In genomic region chr16:28492511-28492910, GRCh38 we compare ENCODE assay signal across 8 cellular contexts. TPM values are rescaled to one million over a fixed set of nuclear protein-coding genes. Genes with fewer than 3 reads are reported as not detected.
DNase-seq lines count a peak whose midpoint lies in the region; TF ChIP-seq lines count a peak whose summit lies in the region.

No MANE protein-coding gene starts in this region.

- no peak overlapping the region for H4K8ac ChIP-seq in trophoblast cell (ENCODE audit: low read depth, low read length)

- H3K79me2 ChIP-seq in DOHH2 (ENCODE audit: control insufficient read depth, low read length), result peaks cover 12% of the 10 kb centered on the region
- H3K79me2 ChIP-seq in trophoblast cell (ENCODE audit: control insufficient read depth, insufficient read depth, low read length, poor library complexity), result peaks cover 2% of the 10 kb centered on the region

- H3K4me3 ChIP-seq in DOHH2 (ENCODE audit: low read length), result peak overlapping the region; percentile 86
- H3K4me3 ChIP-seq in trophoblast cell (ENCODE audit: low read depth, low read length), result no peak overlapping the region

- peaks cover 22% of the 10 kb centered on the region for H3K79me1 ChIP-seq in trophoblast cell (ENCODE audit: low read length)

- no peak overlapping the region for H3K14ac ChIP-seq in trophoblast cell (ENCODE audit: low read length)

- H2BK120ac ChIP-seq in trophoblast cell (ENCODE audit: insufficient read depth, low read length, poor library complexity), result no peak overlapping the region

- no peak overlapping the region for H3K9ac ChIP-seq in trophoblast cell (ENCODE audit: low read length)

- H3K27me3 ChIP-seq in DOHH2 (ENCODE audit: control insufficient read depth, low read length) (no peaks in the 10 kb centered on the region), trophoblast cell (ENCODE audit: insufficient read depth, low read length) (no peaks in the 10 kb centered on the region)

- no CpG with 5 or more reads among the region's 4 CpGs for WGBS in trophoblast cell (ENCODE audit: extremely low coverage, insufficient coverage, insufficient read length)

- H3K36me3 ChIP-seq in DOHH2 (ENCODE audit: control insufficient read depth, low read length), result peaks cover 8% of the 10 kb centered on the region; the same call in 1 of the 2 replicates
- peaks cover 4% of the 10 kb centered on the region in 2 experiments for H3K36me3 ChIP-seq in trophoblast cell (ENCODE audit: control insufficient read depth in 1 of 2, insufficient read depth in 2 of 2, low read length in 2 of 2)

- H3K4ac ChIP-seq in trophoblast cell (ENCODE audit: low read depth, low read length), result no peak overlapping the region

- no peaks in the 10 kb centered on the region for H3F3A ChIP-seq in DOHH2 (ENCODE audit: control insufficient read depth, insufficient read depth)

- no peak overlapping the region for H2AK5ac ChIP-seq in trophoblast cell (ENCODE audit: low read length)

- H3K4me1 ChIP-seq in DOHH2 (ENCODE audit: control insufficient read depth, low read length) (peaks cover 27% of the 10 kb centered on the region), trophoblast cell (ENCODE audit: control insufficient read depth in 1 of 2, insufficient read depth in 2 of 2, low read length in 2 of 2) (peaks cover 2 to 5% of the 10 kb centered on the region in 2 experiments)

- no peaks in the 10 kb centered on the region for H4K20me1 ChIP-seq in DOHH2 (ENCODE audit: control insufficient read depth, insufficient read depth, low read depth, low read length)

- no peak for TF ChIP-seq CTCF in DOHH2 (IDR thresholded peaks at IDR 0.05; ENCODE audit: low read depth, low read length, poor library complexity, severe bottlenecking)
- TF ChIP-seq CTCF in RWPE1 (conservative IDR thresholded peaks at IDR 0.05; ENCODE audit: low read depth), result no peak
- no peak for TF ChIP-seq CTCF in GM10266 (IDR thresholded peaks at IDR 0.05; ENCODE audit: control insufficient read depth, insufficient read depth, low read depth, missing control alignments)

- CTCF ChIA-PET in RWPE1 (lab: Yijun Ruan, JAX), result interaction anchor here (0.7 kb wide), 2 partner anchors 42 to 1206 kb away, joined by 3 read pairs; no protein-coding TSS in a partner anchor

- H2AFZ ChIP-seq in trophoblast cell (ENCODE audit: insufficient read depth, low read length, poor library complexity), result no peak overlapping the region

- no peak overlapping the region for H4K91ac ChIP-seq in trophoblast cell (ENCODE audit: low read depth, low read length)

- no peak overlapping the region for H4K12ac ChIP-seq in trophoblast cell (ENCODE audit: low read depth, low read length)

- H2BK12ac ChIP-seq in trophoblast cell (ENCODE audit: low read length), result no peak overlapping the region

- peak overlapping the region; percentile 89 for H3K4me2 ChIP-seq in DOHH2 (ENCODE audit: low read length)
- H3K4me2 ChIP-seq in trophoblast cell (ENCODE audit: low read length), result peak overlapping the region; percentile 69

- H3K9me3 ChIP-seq in DOHH2 (ENCODE audit: control insufficient read depth, insufficient read depth, low read length) (no peaks in the 10 kb centered on the region), trophoblast cell (ENCODE audit: insufficient read depth, low read depth, low read length) (no peaks in the 10 kb centered on the region)

- DNase-seq in RWPE1 (ENCODE audit: low spot score) (no peak), epithelial cell of prostate (ENCODE audit: low read depth, low spot score) (no peak), trophoblast cell (no peak), GM10266 (ENCODE audit: extremely low spot score) (no peak), NCI-H187 treated with DMSO at 0.1 percent for 48 hours (lab: John Stamatoyannopoulos, UW) (no peak), GM19240 (ENCODE audit: insufficient read length, low spot score) (no peak), NCI-H446 treated with DMSO at 0.1 percent for 48 hours (lab: John Stamatoyannopoulos, UW) (no peak)

- H3K23ac ChIP-seq in trophoblast cell (ENCODE audit: low read length), result no peak overlapping the region

- no peak overlapping the region for H2BK5ac ChIP-seq in trophoblast cell (ENCODE audit: low read depth, low read length, poor library complexity)

- H3K27ac ChIP-seq in DOHH2 (ENCODE audit: low read depth, low read length) (peak overlapping the region; percentile 89), RWPE1 (peak overlapping the region; percentile 89), epithelial cell of prostate (peak overlapping the region; percentile 88), trophoblast cell (ENCODE audit: low read depth, low read length) (no peak overlapping the region)

- no peak overlapping the region for H3K18ac ChIP-seq in trophoblast cell (ENCODE audit: low read length)

- H3K9me2 ChIP-seq in DOHH2 (replicated peaks; ENCODE audit: control insufficient read depth, low read length), result no peaks in the 10 kb centered on the region

- POLR2A ChIA-PET in RWPE1 (lab: Yijun Ruan, JAX; ENCODE audit: low non-redundant PET), result no interaction called here

RNA-seq across cellular contexts. Expression of gene CLN3, which starts 0.6 kb away (rescaled TPM):
- polyA plus RNA-seq in trophoblast cell (2013), result 40.6 and 43.8 TPM in 2 replicates

RNA-seq across cellular contexts. Expression of gene APOBR, which starts 1.9 kb away (rescaled TPM):
- polyA plus RNA-seq in trophoblast cell (2013), result 1.4 and 1.5 TPM in 2 replicates

RNA-seq across cellular contexts. Expression of gene IL27, which starts 14.1 kb away (rescaled TPM):
- 0.41 and 0.61 TPM in 2 replicates for polyA plus RNA-seq in trophoblast cell (2013)

RNA-seq across cellular contexts. Expression of gene NPIPB7, which starts 20.4 kb away (rescaled TPM):
- polyA plus RNA-seq in trophoblast cell (2013), result 0.22 and 0.45 TPM in 2 replicates

RNA-seq across cellular contexts. Expression of gene NUPR1, which starts 46.3 kb away (rescaled TPM):
- 36.2 and 40.7 TPM in 2 replicates for polyA plus RNA-seq in trophoblast cell (2013)
